ENCODE assay signal across 14 cellular contexts in the genomic region with DNA sequence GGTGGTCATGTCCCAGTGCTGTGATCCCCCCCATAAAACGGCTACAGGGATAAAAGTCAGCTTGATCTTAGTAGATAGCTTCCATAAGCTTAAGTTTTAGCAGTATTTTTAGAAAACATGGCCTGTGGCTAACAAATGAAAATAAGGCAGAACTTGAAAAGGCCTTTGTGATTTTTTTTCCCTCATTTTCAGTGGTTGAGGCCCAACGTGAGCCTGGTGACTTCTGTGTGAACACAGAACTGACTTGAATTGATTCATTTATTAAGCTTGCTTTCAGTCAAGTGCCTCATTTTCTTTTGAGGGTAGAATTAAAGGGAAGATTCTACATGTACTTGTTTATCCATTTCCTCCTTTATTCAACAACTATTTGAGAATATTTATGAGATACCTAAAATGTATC. TPM values are rescaled to one million over a fixed set of nuclear protein-coding genes. Genes with fewer than 3 reads are reported as not detected.
DNase-seq lines count a peak whose midpoint lies in the region; ATAC-seq and TF ChIP-seq lines count a peak whose summit lies in the region.
"Had no signal": no experiment of that assay in that cellular context is flagged by ENCODE, and none has a peak within 500 bp of the region (broad histone marks: within the 10 kb centered on the region; RNA-seq: fewer than 3 reads in every experiment).

No MANE protein-coding gene starts in this region.

- H3K27ac ChIP-seq in uterus, result peak overlapping the region; percentile 22 to 56
- H3K27ac ChIP-seq: A549 had no signal

- DNase-seq in activated T-cell treated with anti-CD3 and anti-CD28 coated beads, Interleukin-2, amount 50 U/mL, for 24 hours, result no peak
- no peak for DNase-seq in activated T-cell treated with anti-CD3 and anti-CD28 coated beads, Interleukin-2, amount 50 U/mL, for 1 hour
- no peak for DNase-seq in natural killer cell treated with Interleukin-12 subunit alpha and Interleukin-12 subunit beta and Interleukin-15 and Interleukin-18, amount 100 ng/mL, for 72 hours (ENCODE audit: low spot score)
- DNase-seq in uterus, result no peak
- no peak for DNase-seq in activated CD8-positive, alpha-beta memory T cell treated with anti-CD3 and anti-CD28 coated beads for 24 hours
- DNase-seq in NCI-H2081 (lab: John Stamatoyannopoulos, UW), result no peak
- DNase-seq: activated CD8-positive, alpha-beta memory T cell treated with anti-CD3 and anti-CD28 coated beads, Interleukin-2, amount 50 U/mL, for 4 hours; central memory CD4-positive, alpha-beta T cell; effector memory CD4-positive, alpha-beta T cell; MG63; NCI-H748 treated with DMSO at 0.1 percent for 48 hours had no signal

- H3K36me3 ChIP-seq in uterus, result no peaks in the 10 kb centered on the region

- H3K9me3 ChIP-seq in uterus, result no peaks in the 10 kb centered on the region
- H3K9me3 ChIP-seq: A549, MG63 had no signal

- TF ChIP-seq CTCF in uterus (IDR thresholded peaks at IDR 0.05), result no peak

- H3K27ac Mint-ChIP-seq in activated T-cell treated with anti-CD3 and anti-CD28 coated beads, Interleukin-2, amount 50 U/mL, for 24 hours, result peak overlapping the region; percentile 70
- H3K27ac Mint-ChIP-seq in activated naive CD8-positive, alpha-beta T cell, result peak overlapping the region; percentile 93
- H3K27ac Mint-ChIP-seq in natural killer cell treated with Interleukin-12 subunit alpha and Interleukin-12 subunit beta and Interleukin-15 and Interleukin-18, amount 100 ng/mL, for 72 hours, result peak overlapping the region; percentile 36 to 51

- H3K4me1 ChIP-seq in uterus, result peaks cover 11 to 14% of the 10 kb centered on the region in 2 donors

- H3K27me3 Mint-ChIP-seq in activated T-cell treated with anti-CD3 and anti-CD28 coated beads, Interleukin-2, amount 50 U/mL, for 24 hours, result no peaks in the 10 kb centered on the region
- no peaks in the 10 kb centered on the region for H3K27me3 Mint-ChIP-seq in activated naive CD8-positive, alpha-beta T cell
- H3K27me3 Mint-ChIP-seq in natural killer cell treated with Interleukin-12 subunit alpha and Interleukin-12 subunit beta and Interleukin-15 and Interleukin-18, amount 100 ng/mL, for 72 hours, result no peaks in the 10 kb centered on the region

- H3K27me3 ChIP-seq in uterus, result no peaks in the 10 kb centered on the region
- H3K27me3 ChIP-seq: MG63 had no signal

- H3K9me3 Mint-ChIP-seq in activated T-cell treated with anti-CD3 and anti-CD28 coated beads, Interleukin-2, amount 50 U/mL, for 24 hours, result no peaks in the 10 kb centered on the region
- H3K9me3 Mint-ChIP-seq in activated naive CD8-positive, alpha-beta T cell (ENCODE audit: low read depth), result peaks cover 3% of the 10 kb centered on the region
- no peaks in the 10 kb centered on the region for H3K9me3 Mint-ChIP-seq in natural killer cell treated with Interleukin-12 subunit alpha and Interleukin-12 subunit beta and Interleukin-15 and Interleukin-18, amount 100 ng/mL, for 72 hours

- peaks cover 86% of the 10 kb centered on the region for H3K4me1 Mint-ChIP-seq in activated T-cell treated with anti-CD3 and anti-CD28 coated beads, Interleukin-2, amount 50 U/mL, for 24 hours (ENCODE audit: low read depth)
- peaks cover 83% of the 10 kb centered on the region for H3K4me1 Mint-ChIP-seq in activated naive CD8-positive, alpha-beta T cell (ENCODE audit: low read depth)
- peaks cover 54 to 68% of the 10 kb centered on the region in 2 donors for H3K4me1 Mint-ChIP-seq in natural killer cell treated with Interleukin-12 subunit alpha and Interleukin-12 subunit beta and Interleukin-15 and Interleukin-18, amount 100 ng/mL, for 72 hours (ENCODE audit: low read depth in 2 of 2)

- TF ChIP-seq POLR2A in uterus (IDR thresholded peaks at IDR 0.05), result no peak

- no peak overlapping the region for H3K4me3 ChIP-seq in uterus
- H3K4me3 ChIP-seq: A549, MG63 had no signal

- H3K4me3 Mint-ChIP-seq in activated T-cell treated with anti-CD3 and anti-CD28 coated beads, Interleukin-2, amount 50 U/mL, for 24 hours, result no peak overlapping the region
- H3K4me3 Mint-ChIP-seq in activated naive CD8-positive, alpha-beta T cell, result peak overlapping the region; percentile 30
- H3K4me3 Mint-ChIP-seq in natural killer cell treated with Interleukin-12 subunit alpha and Interleukin-12 subunit beta and Interleukin-15 and Interleukin-18, amount 100 ng/mL, for 72 hours, result no peak overlapping the region

- H3K36me3 Mint-ChIP-seq in activated T-cell treated with anti-CD3 and anti-CD28 coated beads, Interleukin-2, amount 50 U/mL, for 24 hours (ENCODE audit: low read depth), result peaks cover 95% of the 10 kb centered on the region
- peaks cover 54% of the 10 kb centered on the region for H3K36me3 Mint-ChIP-seq in activated naive CD8-positive, alpha-beta T cell
- H3K36me3 Mint-ChIP-seq in natural killer cell treated with Interleukin-12 subunit alpha and Interleukin-12 subunit beta and Interleukin-15 and Interleukin-18, amount 100 ng/mL, for 72 hours, result peaks cover 53% of the 10 kb centered on the region

- ATAC-seq in natural killer cell treated with Interleukin-12 subunit alpha and Interleukin-12 subunit beta and Interleukin-15 and Interleukin-18, amount 100 ng/mL, for 72 hours, result no peak
- no peak for ATAC-seq in HG03565 (IDR thresholded peaks at IDR 0.05; ENCODE audit: unreplicated experiment)
- ATAC-seq: A549 had no signal

- intact Hi-C loops in uterus (cut with DNase I; ENCODE audit: low total_unique reads), result no loop called here

RNA-seq across cellular contexts. Expression of a gene that starts 44.6 kb away (rescaled TPM):
- total RNA-seq in natural killer cell treated with Interleukin-12 subunit alpha and Interleukin-12 subunit beta and Interleukin-15 and Interleukin-18, amount 100 ng/mL, for 72 hours, result 100 to 1,000 TPM; 698 to 736 TPM
- total RNA-seq in uterus, result 100 to 1,000 TPM; 135 to 636 (median 397) TPM
